2 cellular contexts compared by ENCODE assay signal in genomic region chr16:2586241-2586640, GRCh38.
TF ChIP-seq lines count a peak whose summit lies in the region.

No MANE protein-coding gene starts in this region.

TF ChIP-seq in K562, 482 proteins besides CTCF, POLR2A, EP300 and RAD21:
- TF ChIP-seq CREB3 (tag; conservative IDR thresholded peaks at IDR 0.05; ENCODE audit: low read depth) (no peak), PTBP1 (IDR thresholded peaks at IDR 0.05; ENCODE audit: low read depth, low read length) (no peak), POLR2G (IDR thresholded peaks at IDR 0.05; ENCODE audit: low read depth, low read length) (no peak), CEBPB (tag; IDR thresholded peaks at IDR 0.05) (no peak), XRCC3 (IDR thresholded peaks at IDR 0.05) (no peak), ZNF407 (IDR thresholded peaks at IDR 0.05; ENCODE audit: low read depth) (no peak), ZBTB7A (IDR thresholded peaks at IDR 0.05; ENCODE audit: borderline replicate concordance, control insufficient read depth, low read depth, low read length) (no peak), RNF2 (IDR thresholded peaks at IDR 0.05) (no peak), NELFE (IDR thresholded peaks at IDR 0.05; ENCODE audit: insufficient read depth, insufficient read length) (no peak), HNRNPL (IDR thresholded peaks at IDR 0.05; ENCODE audit: low read depth, low read length) (no peak), HES1 (IDR thresholded peaks at IDR 0.05; ENCODE audit: low read depth) (no peak), CHD1 (IDR thresholded peaks at IDR 0.05; ENCODE audit: low read length) (no peak)
TF ChIP-seq in K562: peak in this region for 0.

TF ChIP-seq in HepG2, 621 proteins besides CTCF, POLR2A, EP300 and RAD21:
- TF ChIP-seq AKAP8 (CRISPR knock-in tag; IDR thresholded peaks at IDR 0.05) = 0 out of 2 replicates have a peak, but pooled peaks have one; percentile 29
- TF ChIP-seq ZIK1 (CRISPR knock-in tag; IDR thresholded peaks at IDR 0.05; ENCODE audit: borderline replicate concordance, low read depth) = no peak
- peak; percentile 9; the same call in 1 of the 2 replicates for TF ChIP-seq STAG1 (CRISPR knock-in tag; IDR thresholded peaks at IDR 0.05)
